ENCODE assay signal across 8 cellular contexts in the genomic region with DNA sequence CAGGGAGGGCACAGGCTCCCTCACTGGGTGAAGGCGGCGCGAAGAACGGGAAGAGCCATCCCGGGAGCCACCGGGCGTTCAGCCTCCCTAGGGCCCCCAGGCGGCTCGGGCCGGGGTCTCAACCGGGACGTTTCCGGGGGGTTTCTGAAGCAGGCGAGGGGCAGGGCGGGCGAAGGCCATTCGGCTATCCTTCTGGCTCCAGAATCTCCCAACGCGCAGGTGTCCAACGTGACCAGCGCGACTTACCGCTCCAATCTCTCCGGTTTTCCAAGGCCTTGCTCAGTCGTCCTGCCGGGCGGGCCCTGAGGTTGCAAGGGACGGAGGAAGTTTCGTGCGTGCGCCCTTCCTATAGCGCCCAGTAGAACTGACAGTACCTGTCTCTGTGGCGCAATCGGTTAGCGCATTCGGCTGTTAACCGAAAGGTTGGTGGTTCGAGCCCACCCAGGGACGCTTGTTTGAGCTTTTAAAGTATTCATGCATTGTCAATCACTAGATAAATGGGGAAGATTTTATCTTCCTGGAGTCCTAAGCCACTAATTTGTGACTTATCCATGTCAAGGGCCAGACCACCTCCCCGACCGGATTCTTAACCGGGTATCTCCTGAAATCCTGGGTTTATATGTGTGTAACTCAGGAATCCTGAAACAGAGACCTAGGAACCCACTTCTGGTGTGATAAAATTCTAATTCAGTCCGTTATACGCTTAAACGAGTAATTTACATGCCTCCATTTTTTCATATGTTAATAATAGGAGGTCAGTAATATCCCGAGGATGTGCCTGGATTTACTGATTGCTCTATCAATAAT. TPM values are rescaled to one million over a fixed set of nuclear protein-coding genes. Genes with fewer than 3 reads are reported as not detected.
DNase-seq lines count a peak whose midpoint lies in the region; ATAC-seq and TF ChIP-seq lines count a peak whose summit lies in the region.
"Not testable (repeated sequence)": the region's sequence is repeated elsewhere in the genome, so short reads cannot be mapped to it uniquely, and the experiment has no call there.

No MANE protein-coding gene starts in this region.

- H3F3A ChIP-seq in PC-9 (ENCODE audit: insufficient read depth, low read depth); neural cell (ENCODE audit: insufficient read depth, low read length, poor library complexity, severe bottlenecking): not testable (repeated sequence)

- not testable (repeated sequence) for H4K20me1 ChIP-seq in PC-9 (ENCODE audit: insufficient read depth); neural cell (ENCODE audit: insufficient read depth)

- H3K9me3 Mint-ChIP-seq in activated CD8-positive, alpha-beta memory T cell treated with anti-CD3 and anti-CD28 coated beads, Interleukin-2, amount 10 ng/mL, durations not matched to agents 7 days and 5 days (ENCODE audit: low read depth): not testable (repeated sequence)

- POLR2A ChIA-PET in PC-9 (lab: Charles Lee; ENCODE audit: unreplicated experiment): not testable (repeated sequence)

- peak overlapping the region; percentile 82 for H3K27ac Mint-ChIP-seq in activated CD8-positive, alpha-beta memory T cell treated with anti-CD3 and anti-CD28 coated beads, Interleukin-2, amount 10 ng/mL, durations not matched to agents 7 days and 5 days

- peak overlapping the region; percentile 53 for H3K4me3 ChIP-seq in AG10803 (ENCODE audit: low read length)
- peak overlapping the region; percentile 77; the same call in 1 of the 2 replicates for H3K4me3 ChIP-seq in PC-9
- H3K4me3 ChIP-seq in cardiac fibroblast (replicated peaks in 1 of 2; ENCODE audit: low read depth in 2 of 2, low read length in 2 of 2): peak overlapping the region; percentile 47 to 53
- H3K4me3 ChIP-seq in neural cell (ENCODE audit: low read length): peak overlapping the region; percentile 55

- not testable (repeated sequence) for H3K36me3 Mint-ChIP-seq in activated CD8-positive, alpha-beta memory T cell treated with anti-CD3 and anti-CD28 coated beads, Interleukin-2, amount 10 ng/mL, durations not matched to agents 7 days and 5 days

- peak overlapping the region; percentile 77 for H2AFZ ChIP-seq in PC-9
- H2AFZ ChIP-seq in neural cell (ENCODE audit: low read depth, low read length): not testable (repeated sequence)

- not testable (repeated sequence) for H3K27me3 ChIP-seq in PC-9 (ENCODE audit: insufficient read depth, low read depth); neural cell (ENCODE audit: insufficient read depth, low read depth, low read length)

- peak overlapping the region; percentile 69 for H3K4me2 ChIP-seq in PC-9
- not testable (repeated sequence) for H3K4me2 ChIP-seq in neural cell (ENCODE audit: low read length)

- ATAC-seq in activated CD8-positive, alpha-beta memory T cell treated with anti-CD3 and anti-CD28 coated beads, Interleukin-2, amount 10 ng/mL, durations not matched to agents 7 days and 5 days; left ventricle myocardium superior: not testable (repeated sequence)

- not testable (repeated sequence) for H3K27me3 Mint-ChIP-seq in activated CD8-positive, alpha-beta memory T cell treated with anti-CD3 and anti-CD28 coated beads, Interleukin-2, amount 10 ng/mL, durations not matched to agents 7 days and 5 days

- not testable (repeated sequence) for TF ChIP-seq EP300 in neural cell (conservative IDR thresholded peaks at IDR 0.05; ENCODE audit: poor library complexity, severe bottlenecking)

- peak overlapping the region; percentile 69 for H3K27ac ChIP-seq in PC-9
- H3K27ac ChIP-seq in neural cell (ENCODE audit: low read length): not testable (repeated sequence)

- DNase-seq in AG10803 (ENCODE audit: low read depth) (peak; percentile 61), HT-29 (ENCODE audit: low spot score) (peak; percentile 60), PC-9 (peak; percentile 62 to 75), cardiac fibroblast (ENCODE audit: low read depth in 2 of 2) (peak; percentile 60 to 78), left ventricle myocardium superior (peak; percentile 38)
- peak; percentile 67 for DNase-seq in activated CD8-positive, alpha-beta memory T cell treated with anti-CD3 and anti-CD28 coated beads, Interleukin-2, amount 10 ng/mL, durations not matched to agents 7 days and 5 days
- peak; percentile 52 to 66 (median 53) for DNase-seq in stimulated activated CD4-positive, alpha-beta T cell treated with anti-CD3 and anti-CD28 coated beads, TNF-alpha, amount 100 ng/mL, for 24 hours (ENCODE audit: low read depth in 3 of 3)

- not testable (repeated sequence) for H3K36me3 ChIP-seq in PC-9 (ENCODE audit: low read depth); neural cell (ENCODE audit: insufficient read depth, low read length)

- TF ChIP-seq RAD21 in neural cell (conservative IDR thresholded peaks at IDR 0.05): not testable (repeated sequence)

- not testable (repeated sequence) for H3K79me2 ChIP-seq in PC-9 (ENCODE audit: low read depth); neural cell (replicated peaks; ENCODE audit: insufficient read depth, low read length)

- BruUV-seq in PC-9 (replicated peaks; lab: Mats Ljungman, UMichigan): TSS peak; percentile 77

- TF ChIP-seq CTCF in AG10803 (conservative IDR thresholded peaks at IDR 0.05; ENCODE audit: low read length); PC-9 (conservative IDR thresholded peaks at IDR 0.05); cardiac fibroblast (IDR thresholded peaks at IDR 0.05; ENCODE audit: low read depth, low read length): not testable (repeated sequence)
- TF ChIP-seq CTCF in neural cell (IDR thresholded peaks at IDR 0.05; ENCODE audit: poor library complexity, severe bottlenecking): peak; percentile 41

- H3K4me1 ChIP-seq in PC-9 (replicated peaks; ENCODE audit: insufficient read depth): not testable (repeated sequence)

- not testable (repeated sequence) for H3K4me1 Mint-ChIP-seq in activated CD8-positive, alpha-beta memory T cell treated with anti-CD3 and anti-CD28 coated beads, Interleukin-2, amount 10 ng/mL, durations not matched to agents 7 days and 5 days

- not testable (repeated sequence) for H3K9me2 ChIP-seq in PC-9 (ENCODE audit: insufficient read depth); neural cell (ENCODE audit: insufficient read depth, low read length)

- CTCF ChIA-PET in PC-9 (lab: Charles Lee); activated CD8-positive, alpha-beta memory T cell treated with anti-CD3 and anti-CD28 coated beads, Interleukin-2, amount 10 ng/mL, durations not matched to agents 7 days and 5 days (lab: Charles Lee): not testable (repeated sequence)

- H3K9ac ChIP-seq in neural cell (ENCODE audit: low read length): not testable (repeated sequence)

- intact Hi-C loops in PC-9 (cut with micrococcal nuclease; ENCODE audit: unreplicated experiment); left ventricle myocardium superior (cut with micrococcal nuclease): not testable (repeated sequence)

- not testable (repeated sequence) for H3K9me3 ChIP-seq in PC-9 (ENCODE audit: insufficient read depth, low read depth); neural cell (ENCODE audit: low read length)

- H3K4me3 Mint-ChIP-seq in activated CD8-positive, alpha-beta memory T cell treated with anti-CD3 and anti-CD28 coated beads, Interleukin-2, amount 10 ng/mL, durations not matched to agents 7 days and 5 days: peak overlapping the region; percentile 78

TF ChIP-seq in neural cell, 6 proteins besides CTCF, POLR2A, EP300 and RAD21:
- TF ChIP-seq SMC3 (conservative IDR thresholded peaks at IDR 0.05; ENCODE audit: poor library complexity): peak; percentile 24
TF ChIP-seq in neural cell: peak in this region for 1; not testable (repeated sequence) for 5.

RNA-seq across cellular contexts. Expression of a gene that starts 42.4 kb away (rescaled TPM):
- 14.2 and 17.7 TPM in 2 replicates for total RNA-seq in HT-29 (2014; rRNA removed; shearing (Covaris generic))
- total RNA-seq in PC-9 (2021): 29.9 and 42.6 TPM in 2 replicates
- 10 to 100 TPM; 28.9 to 36.9 TPM for total RNA-seq in activated CD8-positive, alpha-beta memory T cell treated with anti-CD3 and anti-CD28 coated beads, Interleukin-2, amount 10 ng/mL, durations not matched to agents 7 days and 5 days
- 9.1 TPM for total RNA-seq in left ventricle myocardium superior
- polyA plus RNA-seq in neural cell: 92.6 and 99.0 TPM in 2 replicates
- polyA minus RNA-seq in neural cell: 59.5 and 91.8 TPM in 2 replicates

RNA-seq across cellular contexts. Expression of a gene that starts 45.7 kb away (rescaled TPM):
- total RNA-seq in HT-29 (2014; rRNA removed; shearing (Covaris generic)): not detected in 2 replicates
- total RNA-seq in PC-9 (2021): not detected in 2 replicates
- total RNA-seq in activated CD8-positive, alpha-beta memory T cell treated with anti-CD3 and anti-CD28 coated beads, Interleukin-2, amount 10 ng/mL, durations not matched to agents 7 days and 5 days: not detected
- total RNA-seq in left ventricle myocardium superior: not detected
- polyA plus RNA-seq in neural cell: not detected in 2 replicates
- polyA minus RNA-seq in neural cell: not detected in 2 replicates
